28 cellular contexts compared by ENCODE assay signal in genomic region chr2:216387262-216387661, GRCh38. TPM values are rescaled to one million over a fixed set of nuclear protein-coding genes. Genes with fewer than 3 reads are reported as not detected.
"Had no signal": no experiment of that assay in that cellular context is flagged by ENCODE, and none has a peak within 500 bp of the region (broad histone marks: within the 10 kb centered on the region; RNA-seq: fewer than 3 reads in every experiment).

No MANE protein-coding gene starts in this region.

- FAIRE-seq: urothelium cell line had no signal

- H3K4me1 ChIP-seq: stomach, suprapubic skin, testis, thyroid gland, tibial artery, tibial nerve, transverse colon, upper lobe of left lung, upper lobe of right lung, uterus, vagina had no signal

- H3K9me3 ChIP-seq: suprapubic skin, testis, thoracic aorta, thyroid gland, tibial artery, transverse colon, upper lobe of left lung, upper lobe of right lung, uterus, vagina had no signal

- H3K4me3 ChIP-seq: stomach, suprapubic skin, testis, thoracic aorta, thyroid gland, tibial artery, tibial nerve, transverse colon, upper lobe of left lung, upper lobe of right lung, uterus, vagina had no signal

- DNase-seq: stimulated activated CD4-positive, alpha-beta T cell treated with anti-CD3 and anti-CD28 coated beads, Interleukin-2, amount 100 ng/mL, for 48 hours; stimulated activated CD4-positive, alpha-beta T cell treated with anti-CD3 and anti-CD28 coated beads, Interleukin-4, amount 100 ng/mL, for 1 hour; stimulated activated CD4-positive, alpha-beta T cell treated with anti-CD3 and anti-CD28 coated beads, Interleukin-4, amount 100 ng/mL, for 24 hours; stimulated activated CD4-positive, alpha-beta T cell treated with anti-CD3 and anti-CD28 coated beads, Interleukin-4, amount 100 ng/mL, for 4 hours; stimulated activated CD8-positive, alpha-beta memory T cell treated with anti-CD3 and anti-CD28 coated beads, Interleukin-4, amount 100 ng/mL, for 48 hours; stimulated activated naive B cell treated with anti-CD40 and anti-IgM and Interleukin-4, amounts not matched to agents 10 μg/mL and 1 μg/mL and 100 μg/mL, for 72 hours; stimulated activated naive CD4-positive, alpha-beta T cell; stimulated activated naive CD4-positive, alpha-beta T cell treated with Interleukin-2 at 50 U/mL for 16 hours; stimulated activated naive CD8-positive, alpha-beta T cell treated with anti-CD3 and anti-CD28 coated beads, Interleukin-15, amount 100 ng/mL, for 72 hours; stimulated activated naive CD8-positive, alpha-beta T cell treated with anti-CD3 and anti-CD28 coated beads, Interleukin-15, Interleukin-2, amounts not matched to agents 100 U/mL and 50 U/mL, for 24 hours; stomach; substantia nigra; testis; thyroid gland; tibial artery; transverse colon; trophoblast cell; upper lobe of left lung; upper lobe of right lung; uterus had no signal

- H3K27me3 ChIP-seq: suprapubic skin, testis, thyroid gland, tibial nerve, transverse colon, upper lobe of left lung, upper lobe of right lung, uterus, vagina had no signal

- ATAC-seq: stimulated activated memory B cell treated with anti-CD40 and anti-IgM and Interleukin-4, amounts not matched to agents 10 μg/mL and 1 μg/mL and 100 μg/mL, for 72 hours; stimulated activated naive CD8-positive, alpha-beta T cell treated with anti-CD3 and anti-CD28 coated beads, Interleukin-15, Interleukin-2, amounts not matched to agents 100 U/mL and 50 U/mL, for 24 hours; upper lobe of right lung had no signal

- H3K36me3 ChIP-seq: stomach, suprapubic skin, thoracic aorta, thyroid gland, tibial artery, tibial nerve, transverse colon, upper lobe of left lung, upper lobe of right lung, uterus, vagina had no signal

- H3K27ac ChIP-seq: stomach, suprapubic skin, testis, thoracic aorta, thyroid gland, tibial artery, tibial nerve, transverse colon, upper lobe of left lung, upper lobe of right lung, uterus, vagina had no signal

RNA-seq across cellular contexts. Expression of gene MARCHF4, which starts 15.0 kb away (rescaled TPM):
- total RNA-seq: subcutaneous adipose tissue, tibial nerve, ureter, vagina had no signal
